Comparison of ENCODE assay signal across 1 cellular context in genomic region chr19:45547211-45547770, GRCh38.
TF ChIP-seq lines count a peak whose summit lies in the region.

No MANE protein-coding gene starts in this region.

TF ChIP-seq in HepG2, 621 proteins besides CTCF, POLR2A, EP300 and RAD21 (continued from another document):
- TF ChIP-seq, protein P1, sequence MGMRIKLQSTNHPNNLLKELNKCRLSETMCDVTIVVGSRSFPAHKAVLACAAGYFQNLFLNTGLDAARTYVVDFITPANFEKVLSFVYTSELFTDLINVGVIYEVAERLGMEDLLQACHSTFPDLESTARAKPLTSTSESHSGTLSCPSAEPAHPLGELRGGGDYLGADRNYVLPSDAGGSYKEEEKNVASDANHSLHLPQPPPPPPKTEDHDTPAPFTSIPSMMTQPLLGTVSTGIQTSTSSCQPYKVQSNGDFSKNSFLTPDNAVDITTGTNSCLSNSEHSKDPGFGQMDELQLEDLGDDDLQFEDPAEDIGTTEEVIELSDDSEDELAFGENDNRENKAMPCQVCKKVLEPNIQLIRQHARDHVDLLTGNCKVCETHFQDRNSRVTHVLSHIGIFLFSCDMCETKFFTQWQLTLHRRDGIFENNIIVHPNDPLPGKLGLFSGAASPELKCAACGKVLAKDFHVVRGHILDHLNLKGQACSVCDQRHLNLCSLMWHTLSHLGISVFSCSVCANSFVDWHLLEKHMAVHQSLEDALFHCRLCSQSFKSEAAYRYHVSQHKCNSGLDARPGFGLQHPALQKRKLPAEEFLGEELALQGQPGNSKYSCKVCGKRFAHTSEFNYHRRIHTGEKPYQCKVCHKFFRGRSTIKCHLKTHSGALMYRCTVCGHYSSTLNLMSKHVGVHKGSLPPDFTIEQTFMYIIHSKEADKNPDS (CRISPR knock-in tag; IDR thresholded peaks at IDR 0.05): no peak
- no peak for TF ChIP-seq ZNF335 (CRISPR knock-in tag; IDR thresholded peaks at IDR 0.05)
- no peak for TF ChIP-seq KDM3A (CRISPR knock-in tag; IDR thresholded peaks at IDR 0.05; ENCODE audit: low read depth)
- no peak for TF ChIP-seq TP53 (CRISPR knock-in tag; conservative IDR thresholded peaks at IDR 0.05)
- TF ChIP-seq ZSCAN9 (CRISPR knock-in tag; IDR thresholded peaks at IDR 0.05; ENCODE audit: borderline replicate concordance): no peak
- TF ChIP-seq HOXA9 (CRISPR knock-in tag; IDR thresholded peaks at IDR 0.05; ENCODE audit: borderline replicate concordance): no peak
- no peak for TF ChIP-seq NFE2L1 (CRISPR knock-in tag; IDR thresholded peaks at IDR 0.05; ENCODE audit: borderline replicate concordance)
- TF ChIP-seq, protein P2, sequence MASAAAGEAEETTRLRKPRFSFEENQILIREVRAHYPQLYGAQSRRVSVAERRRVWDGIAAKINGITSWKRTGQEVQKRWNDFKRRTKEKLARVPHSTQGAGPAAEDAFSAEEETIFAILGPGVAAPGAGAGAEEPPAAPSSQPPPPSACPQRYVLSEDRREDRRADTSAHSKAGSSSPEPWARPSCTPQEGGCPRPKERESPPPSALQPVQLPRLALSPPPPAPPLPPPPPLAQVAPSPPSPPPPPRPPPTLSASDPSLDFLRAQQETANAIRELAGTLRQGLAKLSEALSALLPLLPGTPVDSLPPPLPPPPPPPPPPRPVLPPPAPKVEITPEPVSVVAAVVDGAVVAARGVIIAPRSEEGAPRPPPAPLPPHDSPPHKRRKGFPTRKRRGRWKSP (CRISPR knock-in tag; IDR thresholded peaks at IDR 0.05): no peak
- TF ChIP-seq ZNF724P (CRISPR knock-in tag; IDR thresholded peaks at IDR 0.05; ENCODE audit: borderline replicate concordance): no peak
- TF ChIP-seq ZNF317 (CRISPR knock-in tag; IDR thresholded peaks at IDR 0.05): no peak
- TF ChIP-seq, protein P3, sequence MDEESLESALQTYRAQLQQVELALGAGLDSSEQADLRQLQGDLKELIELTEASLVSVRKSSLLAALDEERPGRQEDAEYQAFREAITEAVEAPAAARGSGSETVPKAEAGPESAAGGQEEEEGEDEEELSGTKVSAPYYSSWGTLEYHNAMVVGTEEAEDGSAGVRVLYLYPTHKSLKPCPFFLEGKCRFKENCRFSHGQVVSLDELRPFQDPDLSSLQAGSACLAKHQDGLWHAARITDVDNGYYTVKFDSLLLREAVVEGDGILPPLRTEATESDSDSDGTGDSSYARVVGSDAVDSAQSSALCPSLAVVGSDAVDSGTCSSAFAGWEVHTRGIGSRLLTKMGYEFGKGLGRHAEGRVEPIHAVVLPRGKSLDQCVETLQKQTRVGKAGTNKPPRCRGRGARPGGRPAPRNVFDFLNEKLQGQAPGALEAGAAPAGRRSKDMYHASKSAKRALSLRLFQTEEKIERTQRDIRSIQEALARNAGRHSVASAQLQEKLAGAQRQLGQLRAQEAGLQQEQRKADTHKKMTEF (CRISPR knock-in tag; IDR thresholded peaks at IDR 0.05): no peak
- no peak for TF ChIP-seq ZNF605 (CRISPR knock-in tag; IDR thresholded peaks at IDR 0.05)
- no peak for TF ChIP-seq FOXA1 (IDR thresholded peaks at IDR 0.05)
- 0 out of 2 replicates have a peak, but pooled peaks have one; percentile 4 for TF ChIP-seq FOXA1 (CRISPR knock-in tag; IDR thresholded peaks at IDR 0.05)
- no peak for TF ChIP-seq MXD4 (CRISPR knock-in tag; IDR thresholded peaks at IDR 0.05)
- TF ChIP-seq MZF1 (CRISPR knock-in tag; IDR thresholded peaks at IDR 0.05; ENCODE audit: borderline replicate concordance): no peak
- 0 out of 2 replicates have a peak, but pooled peaks have one; percentile 1 for TF ChIP-seq ZNF263 (CRISPR knock-in tag; IDR thresholded peaks at IDR 0.05)
- no peak for TF ChIP-seq FIP1L1 (IDR thresholded peaks at IDR 0.05; ENCODE audit: borderline replicate concordance, insufficient read depth, low read depth, low read length)
- TF ChIP-seq, protein P4, sequence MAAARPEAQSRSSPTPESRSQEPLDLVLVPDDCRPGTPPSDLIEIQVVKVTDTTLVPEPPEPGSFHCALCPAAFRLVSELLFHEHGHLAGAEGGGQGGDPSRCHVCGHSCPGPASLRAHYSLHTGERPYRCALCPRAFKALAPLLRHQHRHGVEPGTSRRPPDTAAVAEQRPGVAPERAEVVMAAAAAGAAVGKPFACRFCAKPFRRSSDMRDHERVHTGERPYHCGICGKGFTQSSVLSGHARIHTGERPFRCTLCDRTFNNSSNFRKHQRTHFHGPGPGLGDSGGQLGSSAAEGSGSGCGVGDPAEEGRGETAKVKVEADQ (CRISPR knock-in tag; IDR thresholded peaks at IDR 0.05; ENCODE audit: borderline replicate concordance): no peak
- no peak for TF ChIP-seq HCFC1 (IDR thresholded peaks at IDR 0.05; ENCODE audit: low read depth, low read length)
- no peak for TF ChIP-seq SOX13 (IDR thresholded peaks at IDR 0.05)
- 0 out of 4 replicates have a peak, but pooled peaks of 1 of the 2 experiments have one; percentile 7 for TF ChIP-seq SOX13 (CRISPR knock-in tag; conservative IDR thresholded peaks at IDR 0.05 in 1 of 2, IDR thresholded peaks at IDR 0.05 in 1 of 2)
- TF ChIP-seq PCBP1 (IDR thresholded peaks at IDR 0.05; ENCODE audit: borderline replicate concordance, low read depth, low read length): no peak
- TF ChIP-seq ETV5 (CRISPR knock-in tag; IDR thresholded peaks at IDR 0.05; ENCODE audit: borderline replicate concordance): peak; percentile 15; the same call in 1 of the 2 replicates
- TF ChIP-seq, protein P5, sequence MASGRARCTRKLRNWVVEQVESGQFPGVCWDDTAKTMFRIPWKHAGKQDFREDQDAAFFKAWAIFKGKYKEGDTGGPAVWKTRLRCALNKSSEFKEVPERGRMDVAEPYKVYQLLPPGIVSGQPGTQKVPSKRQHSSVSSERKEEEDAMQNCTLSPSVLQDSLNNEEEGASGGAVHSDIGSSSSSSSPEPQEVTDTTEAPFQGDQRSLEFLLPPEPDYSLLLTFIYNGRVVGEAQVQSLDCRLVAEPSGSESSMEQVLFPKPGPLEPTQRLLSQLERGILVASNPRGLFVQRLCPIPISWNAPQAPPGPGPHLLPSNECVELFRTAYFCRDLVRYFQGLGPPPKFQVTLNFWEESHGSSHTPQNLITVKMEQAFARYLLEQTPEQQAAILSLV (CRISPR knock-in tag; IDR thresholded peaks at IDR 0.05; ENCODE audit: borderline replicate concordance): no peak
- no peak for TF ChIP-seq POGK (CRISPR knock-in tag; conservative IDR thresholded peaks at IDR 0.05)
